29 cellular contexts compared by ENCODE assay signal in the genomic region with DNA sequence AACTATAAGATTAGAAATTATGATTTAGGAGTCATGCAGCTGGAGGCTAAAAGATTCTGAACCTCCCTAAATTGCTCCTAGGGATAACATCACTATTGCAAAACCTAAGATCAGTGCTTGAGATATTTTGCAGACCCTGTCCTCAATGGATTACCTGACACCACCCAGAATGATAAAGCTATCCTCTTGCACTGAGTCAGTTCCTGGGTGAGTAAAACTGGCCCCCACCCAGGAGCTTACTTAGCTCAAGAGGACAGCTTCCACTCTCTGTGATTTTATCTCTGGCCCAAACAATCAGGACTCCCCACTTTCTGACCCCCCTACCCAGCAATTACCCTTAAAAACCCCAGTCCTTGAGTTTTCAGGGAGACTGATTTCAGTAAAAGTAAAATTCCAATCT.
"Had no signal": no experiment of that assay in that cellular context is flagged by ENCODE, and none has a peak within 500 bp of the region (broad histone marks: within the 10 kb centered on the region; RNA-seq: fewer than 3 reads in every experiment).

No MANE protein-coding gene starts in this region.

- H3K4me1 Mint-ChIP-seq: activated CD4-positive, alpha-beta memory T cell treated with anti-CD3 and anti-CD28 coated beads, Interleukin-2, amount 10 ng/mL, durations not matched to agents 7 days and 5 days; activated naive CD4-positive, alpha-beta T cell treated with anti-CD3 and anti-CD28 coated beads, Interleukin-2, amount 50 U/mL, for 24 hours; activated naive CD8-positive, alpha-beta T cell treated with anti-CD3 and anti-CD28 coated beads, Interleukin-2, amount 10 ng/mL, durations not matched to agents 7 days and 5 days; IgD-negative memory B cell had no signal

- H3K4me3 Mint-ChIP-seq: activated CD4-positive, alpha-beta memory T cell treated with anti-CD3 and anti-CD28 coated beads, Interleukin-2, amount 10 ng/mL, durations not matched to agents 7 days and 5 days; activated naive CD4-positive, alpha-beta T cell treated with anti-CD3 and anti-CD28 coated beads, Interleukin-2, amount 50 U/mL, for 24 hours; activated naive CD8-positive, alpha-beta T cell treated with anti-CD3 and anti-CD28 coated beads, Interleukin-2, amount 10 ng/mL, durations not matched to agents 7 days and 5 days; IgD-negative memory B cell; T-helper 1 cell treated with Interleukin-12 subunit alpha and Interleukin-12 subunit beta and Interleukin-4 antibody, amounts not matched to agents 30 μg/mL and 1 μg/mL, for 36 hours; T-helper 2 cell treated with Interferon-gamma antibody and Interleukin-4, amounts not matched to agents 5 μg/mL and 100 μg/mL, for 36 hours had no signal

- H3K36me3 ChIP-seq: MG63, SJCRH30, WERI-Rb-1 had no signal

- DNase-seq: activated CD4-positive, alpha-beta memory T cell treated with anti-CD3 and anti-CD28 coated beads, Interleukin-2, amount 10 ng/mL, durations not matched to agents 7 days and 5 days; activated CD4-positive, alpha-beta T cell treated with anti-CD3 and anti-CD28 coated beads for 1 hour; activated CD4-positive, alpha-beta T cell treated with anti-CD3 and anti-CD28 coated beads for 48 hours; activated CD4-positive, CD25-positive, alpha-beta regulatory T cell; activated gamma-delta T cell; activated naive CD4-positive, alpha-beta T cell treated with Interleukin-2 at 50 U/mL for 16 hours; activated naive CD8-positive, alpha-beta T cell treated with anti-CD3 and anti-CD28 coated beads, Interleukin-2, amount 10 ng/mL, durations not matched to agents 7 days and 5 days; activated T-cell treated with anti-CD3 and anti-CD28 coated beads, Interleukin-2, amount 50 U/mL, for 1 hour; body of pancreas; central memory CD4-positive, alpha-beta T cell; Karpas-422; KBM-7; MG63; NCI-H1048; NCI-H146; NCI-H187; NCI-H2029 treated with DMSO at 0.1 percent for 48 hours; NCI-H2171 treated with DMSO at 0.1 percent for 48 hours; NCI-H345; NCI-H524 treated with DMSO at 0.1 percent for 48 hours; SHP77; SJCRH30; WERI-Rb-1 had no signal

- ATAC-seq: body of pancreas had no signal

- H3K27me3 Mint-ChIP-seq: activated CD4-positive, alpha-beta memory T cell treated with anti-CD3 and anti-CD28 coated beads, Interleukin-2, amount 10 ng/mL, durations not matched to agents 7 days and 5 days; activated naive CD4-positive, alpha-beta T cell treated with anti-CD3 and anti-CD28 coated beads, Interleukin-2, amount 50 U/mL, for 24 hours; activated naive CD8-positive, alpha-beta T cell treated with anti-CD3 and anti-CD28 coated beads, Interleukin-2, amount 10 ng/mL, durations not matched to agents 7 days and 5 days; IgD-negative memory B cell had no signal

- H3K36me3 Mint-ChIP-seq: activated naive CD4-positive, alpha-beta T cell treated with anti-CD3 and anti-CD28 coated beads, Interleukin-2, amount 50 U/mL, for 24 hours; activated naive CD8-positive, alpha-beta T cell treated with anti-CD3 and anti-CD28 coated beads, Interleukin-2, amount 10 ng/mL, durations not matched to agents 7 days and 5 days; IgD-negative memory B cell had no signal

- H3K9me3 ChIP-seq: body of pancreas, SJCRH30 had no signal

- H3K27ac Mint-ChIP-seq: activated CD4-positive, alpha-beta memory T cell treated with anti-CD3 and anti-CD28 coated beads, Interleukin-2, amount 10 ng/mL, durations not matched to agents 7 days and 5 days; activated naive CD4-positive, alpha-beta T cell treated with anti-CD3 and anti-CD28 coated beads, Interleukin-2, amount 50 U/mL, for 24 hours; activated naive CD8-positive, alpha-beta T cell treated with anti-CD3 and anti-CD28 coated beads, Interleukin-2, amount 10 ng/mL, durations not matched to agents 7 days and 5 days; activated T-helper 2 cell treated with anti-CD3 and anti-CD28 coated beads, Interferon-gamma antibody, Interleukin-2, Interleukin-4, amounts not matched to agents 10 μg/mL and 5 μg/mL and 100 μg/mL, durations not matched to agents 14 hours and 24 hours and 36 hours; IgD-negative memory B cell; T-helper 1 cell treated with Interleukin-12 subunit alpha and Interleukin-12 subunit beta and Interleukin-4 antibody, amounts not matched to agents 30 μg/mL and 1 μg/mL, for 36 hours; T-helper 2 cell treated with Interferon-gamma antibody and Interleukin-4, amounts not matched to agents 5 μg/mL and 100 μg/mL, for 36 hours had no signal

- H3K4me1 ChIP-seq: body of pancreas, SJCRH30 had no signal

- H3K27me3 ChIP-seq: body of pancreas, MG63, SJCRH30 had no signal

- H3K4me3 ChIP-seq: body of pancreas, MG63, SJCRH30, SK-N-MC had no signal

- H3K27ac ChIP-seq: body of pancreas, SJCRH30, SK-N-MC, WERI-Rb-1 had no signal
